Comparison of ENCODE assay signal across 11 cellular contexts in the genomic region with DNA sequence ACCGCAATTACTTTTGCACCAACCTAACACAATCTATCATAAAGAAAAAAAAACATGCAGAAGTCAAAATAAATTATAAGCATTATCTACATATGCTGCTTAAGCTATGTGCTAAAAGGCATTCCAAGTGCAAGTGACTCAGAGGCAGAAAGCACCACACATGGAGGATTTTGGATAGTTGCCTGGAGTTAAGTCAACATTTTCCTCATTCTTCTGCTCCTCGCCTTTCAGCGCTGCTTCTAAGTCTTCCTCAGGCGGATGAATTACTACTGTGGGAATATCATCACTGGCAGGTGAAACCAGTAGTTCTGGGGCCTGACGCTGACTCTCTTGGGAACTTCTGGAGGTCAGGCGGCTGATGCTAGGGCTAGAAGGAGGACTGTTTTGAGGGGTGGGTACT. TPM values are rescaled to one million over a fixed set of nuclear protein-coding genes. Genes with fewer than 3 reads are reported as not detected.
DNase-seq lines count a peak whose midpoint lies in the region; ATAC-seq and TF ChIP-seq lines count a peak whose summit lies in the region.
"Had no signal": no experiment of that assay in that cellular context is flagged by ENCODE, and none has a peak within 500 bp of the region (broad histone marks: within the 10 kb centered on the region; RNA-seq: fewer than 3 reads in every experiment).

No MANE protein-coding gene starts in this region.

- H3K27me3 ChIP-seq in MG63, result no peaks in the 10 kb centered on the region
- H3K27me3 ChIP-seq in vagina, result no peaks in the 10 kb centered on the region

- H3K27ac ChIP-seq in vagina, result no peak overlapping the region

- TF ChIP-seq CTCF in mucosa of descending colon (IDR thresholded peaks at IDR 0.05) (no peak), vagina (IDR thresholded peaks at IDR 0.05) (no peak)

- ATAC-seq in mucosa of descending colon, result peak; percentile 40
- ATAC-seq in GM21390 (IDR thresholded peaks at IDR 0.05; ENCODE audit: unreplicated experiment), result no peak
- no peak for ATAC-seq in GM21576 (IDR thresholded peaks at IDR 0.05; ENCODE audit: unreplicated experiment)
- ATAC-seq: activated T-helper 17 cell treated with anti-CD3 and anti-CD28 coated beads, Interleukin-2, amount 50 U/mL, for 72 hours had no signal

- no peak for TF ChIP-seq POLR2A in vagina (IDR thresholded peaks at IDR 0.05)

- H3K4me3 ChIP-seq in MG63 (no peak overlapping the region), mucosa of descending colon (no peak overlapping the region), vagina (no peak overlapping the region)

- DNase-seq in AG08396 (ENCODE audit: low spot score) (peak; percentile 80), MG63 (peak; percentile 64), epidermal melanocyte (ENCODE audit: insufficient read length, low spot score) (peak; percentile 17), mucosa of descending colon (peak in 1 of 3 donors; percentile 7), vagina (ENCODE audit: extremely low spot score in 2 of 2) (no peak)
- no peak for DNase-seq in stimulated activated CD4-positive, alpha-beta T cell treated with anti-CD3 and anti-CD28 coated beads, Interleukin-4, amount 100 ng/mL, for 24 hours
- DNase-seq: KG1, SIG-M5 had no signal

- intact Hi-C loops in mucosa of descending colon (cut with DNase I, micrococcal nuclease), result no loop called here
- intact Hi-C loops in vagina (cut with DNase I), result no loop called here

- H3K36me3 ChIP-seq in MG63, result peaks cover 79% of the 10 kb centered on the region
- H3K36me3 ChIP-seq in mucosa of descending colon (ENCODE audit: low read depth), result no peaks in the 10 kb centered on the region
- H3K36me3 ChIP-seq in vagina, result peaks cover 0 to 20% of the 10 kb centered on the region in 2 donors

- H3K4me1 ChIP-seq in mucosa of descending colon (ENCODE audit: low read depth) (no peaks in the 10 kb centered on the region), vagina (no peaks in the 10 kb centered on the region)

- H3K9me3 ChIP-seq in MG63 (no peaks in the 10 kb centered on the region), mucosa of descending colon (no peaks in the 10 kb centered on the region), vagina (no peaks in the 10 kb centered on the region)

RNA-seq across cellular contexts. Expression of gene SLC4A7, which starts 53.1 kb away (rescaled TPM):
- 21.6 and 54.7 TPM in 2 replicates for total RNA-seq in MG63 (2014; rRNA removed; shearing (Covaris generic); ENCODE audit: low replicate concordance)
- total RNA-seq in mucosa of descending colon (10 to 100 TPM; 21.2 to 43.3 (median 22.7) TPM), vagina (61.1 TPM)

Comparison
In these comparisons a context has a peak if more than half of its experiments do, and no peak if none do; other contexts are left out.
1. DNase-seq: peak in AG08396 (single experiment), MG63 (single experiment) and epidermal melanocyte (single experiment); none in stimulated activated CD4-positive, alpha-beta T cell treated with anti-CD3 and anti-CD28 coated beads, Interleukin-4, amount 100 ng/mL, for 24 hours (single experiment) and vagina (0 of 2).